ENCODE assay signal across 13 cellular contexts in the genomic region with DNA sequence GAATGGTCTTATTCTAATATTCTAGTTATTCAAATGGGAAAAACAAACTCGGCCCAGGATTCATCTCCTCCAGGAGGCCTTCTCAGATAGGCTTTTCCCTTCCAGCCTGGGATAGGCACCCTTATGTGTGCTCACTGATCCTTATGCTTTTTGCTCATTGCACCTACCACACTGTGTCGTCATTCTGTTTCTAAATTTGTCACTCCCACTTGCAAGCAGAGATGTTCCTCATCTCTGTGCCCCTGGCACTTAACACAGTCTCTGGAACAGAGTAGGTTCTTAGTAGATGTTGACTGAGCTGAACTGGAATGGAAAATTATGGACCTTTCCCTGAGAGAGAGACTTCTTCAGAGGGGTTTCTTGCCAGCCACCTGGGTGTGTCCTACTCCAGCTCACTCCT. TPM values are rescaled to one million over a fixed set of nuclear protein-coding genes. Genes with fewer than 3 reads are reported as not detected.
DNase-seq lines count a peak whose midpoint lies in the region; ATAC-seq and TF ChIP-seq lines count a peak whose summit lies in the region.
"Had no signal": no experiment of that assay in that cellular context is flagged by ENCODE, and none has a peak within 500 bp of the region (broad histone marks: within the 10 kb centered on the region; RNA-seq: fewer than 3 reads in every experiment).

No MANE protein-coding gene starts in this region.

- no peaks in the 10 kb centered on the region for H4K20me1 ChIP-seq in GM23338 (replicated peaks; ENCODE audit: insufficient read depth)

- ATAC-seq in GM23338 (no peak), left lung (peak; percentile 68), body of pancreas (no peak), HG02840 (IDR thresholded peaks at IDR 0.05; ENCODE audit: low FRiP score, unreplicated experiment) (no peak)

- peak overlapping the region; percentile 94 for H2AFZ ChIP-seq in GM23338

- H3K4me3 Mint-ChIP-seq in CD14-positive monocyte (peak overlapping the region; percentile 32 to 68), GM23338 (no peak overlapping the region)
- H3K4me3 Mint-ChIP-seq in T-helper 2 cell treated with Interferon-gamma antibody and Interleukin-4, amounts not matched to agents 5 μg/mL and 100 μg/mL, for 36 hours, result peak overlapping the region; percentile 77

- intact Hi-C loops in CD14-positive monocyte (cut with micrococcal nuclease) (no loop called here), left lung (cut with DNase I) (no loop called here), body of pancreas (cut with DNase I) (no loop called here)

- no peak overlapping the region for H3K4me3 ChIP-seq in GM23338
- H3K4me3 ChIP-seq in left lung, result no peak overlapping the region
- no peak overlapping the region for H3K4me3 ChIP-seq in body of pancreas
- H3K4me3 ChIP-seq: mucosa of descending colon had no signal

- H3K9me3 Mint-ChIP-seq in CD14-positive monocyte, result peaks cover 0 to 2% (median 0%) of the 10 kb centered on the region in 7 donors
- H3K9me3 Mint-ChIP-seq in GM23338, result peaks cover 11% of the 10 kb centered on the region; the same call in 2 of the 3 replicates
- H3K9me3 Mint-ChIP-seq in T-helper 2 cell treated with Interferon-gamma antibody and Interleukin-4, amounts not matched to agents 5 μg/mL and 100 μg/mL, for 36 hours, result peaks cover 42% of the 10 kb centered on the region

- H3K36me3 ChIP-seq in GM23338 (ENCODE audit: insufficient read depth) (no peaks in the 10 kb centered on the region), left lung (no peaks in the 10 kb centered on the region), body of pancreas (replicated peaks in 1 of 2; ENCODE audit: insufficient read depth in 1 of 2, low read depth in 2 of 2) (no peaks in the 10 kb centered on the region)

- H3K36me3 Mint-ChIP-seq in CD14-positive monocyte, result peaks cover 0 to 3% of the 10 kb centered on the region in 2 donors
- H3K36me3 Mint-ChIP-seq in GM23338 (ENCODE audit: low read depth), result peaks cover 7% of the 10 kb centered on the region; the same call in 1 of the 3 replicates
- peaks cover 47% of the 10 kb centered on the region for H3K36me3 Mint-ChIP-seq in T-helper 2 cell treated with Interferon-gamma antibody and Interleukin-4, amounts not matched to agents 5 μg/mL and 100 μg/mL, for 36 hours (ENCODE audit: low read depth)

- H3K9me2 ChIP-seq in GM23338 (ENCODE audit: insufficient read depth), result 0 out of 2 replicates have a peak, but pooled peaks cover 6% of the 10 kb centered on the region

- H3K4me2 ChIP-seq in GM23338, result peak overlapping the region; percentile 77; the same call in 1 of the 2 replicates

- H3K4me1 ChIP-seq in GM23338 (ENCODE audit: insufficient read depth), result peaks cover 16% of the 10 kb centered on the region
- peaks cover 8 to 23% of the 10 kb centered on the region in 2 donors for H3K4me1 ChIP-seq in left lung
- H3K4me1 ChIP-seq in body of pancreas, result peaks cover 11% of the 10 kb centered on the region

- H3K27me3 Mint-ChIP-seq in CD14-positive monocyte (ENCODE audit: low read depth in 3 of 3), result peaks cover 0 to 2% (median 0%) of the 10 kb centered on the region in 3 donors
- H3K27me3 Mint-ChIP-seq in GM23338 (ENCODE audit: insufficient read depth, low read depth, poor library complexity), result peaks cover 4% of the 10 kb centered on the region
- H3K27me3 Mint-ChIP-seq in T-helper 2 cell treated with Interferon-gamma antibody and Interleukin-4, amounts not matched to agents 5 μg/mL and 100 μg/mL, for 36 hours (ENCODE audit: low read depth), result no peaks in the 10 kb centered on the region

- 69% methylated on average over 2 of the region's 2 CpGs for WGBS in body of pancreas, 2 donors

- DNase-seq in CD14-positive monocyte (ENCODE audit: low spot score), result no peak
- DNase-seq in GM23338 (ENCODE audit: low spot score), result no peak
- no peak for DNase-seq in T-helper 2 cell treated with Interferon-gamma antibody and Interleukin-4, amounts not matched to agents 5 μg/mL and 100 μg/mL, for 36 hours (ENCODE audit: low spot score)
- no peak for DNase-seq in left lung
- no peak for DNase-seq in NCI-H82 (lab: John Stamatoyannopoulos, UW)
- DNase-seq in body of pancreas, result no peak
- no peak for DNase-seq in NK-92 (lab: John Stamatoyannopoulos, UW; ENCODE audit: unreplicated experiment)
- DNase-seq: foreskin fibroblast; NCI-H1694 treated with DMSO at 0.1 percent for 48 hours; stimulated activated CD4-positive, alpha-beta T cell treated with anti-CD3 and anti-CD28 coated beads, Interleukin-1b, Interleukin-23, amount 100 ng/mL, for 48 hours; SW 1271 had no signal

- no peak for TF ChIP-seq POLR2A in body of pancreas (IDR thresholded peaks at IDR 0.05)

- no peaks in the 10 kb centered on the region for H3K79me2 ChIP-seq in GM23338 (replicated peaks; ENCODE audit: insufficient read depth)

- TF ChIP-seq CTCF in CD14-positive monocyte (IDR thresholded peaks at IDR 0.05), result no peak
- no peak for TF ChIP-seq CTCF in GM23338 (conservative IDR thresholded peaks at IDR 0.05; ENCODE audit: low read depth in 2 of 2)
- TF ChIP-seq CTCF in left lung (IDR thresholded peaks at IDR 0.05), result no peak
- TF ChIP-seq CTCF in body of pancreas (IDR thresholded peaks at IDR 0.05), result no peak

- H3K27ac ChIP-seq in GM23338 (ENCODE audit: low read depth) (no peak overlapping the region), left lung (no peak overlapping the region), body of pancreas (no peak overlapping the region)

- H3K4me1 Mint-ChIP-seq in CD14-positive monocyte (peaks cover 37% of the 10 kb centered on the region), GM23338 (peaks cover 25% of the 10 kb centered on the region)
- H3K4me1 Mint-ChIP-seq in T-helper 2 cell treated with Interferon-gamma antibody and Interleukin-4, amounts not matched to agents 5 μg/mL and 100 μg/mL, for 36 hours (ENCODE audit: low read depth), result peaks cover 69% of the 10 kb centered on the region

- H3K9me3 ChIP-seq in left lung, result no peaks in the 10 kb centered on the region
- H3K9me3 ChIP-seq in body of pancreas, result no peaks in the 10 kb centered on the region
- H3K9me3 ChIP-seq: mucosa of descending colon had no signal

- peak overlapping the region; percentile 12 to 90 (median 42) for H3K27ac Mint-ChIP-seq in CD14-positive monocyte
- H3K27ac Mint-ChIP-seq in GM23338, result no peak overlapping the region; the same call in 1 of the 2 replicates
- peak overlapping the region; percentile 86 for H3K27ac Mint-ChIP-seq in T-helper 2 cell treated with Interferon-gamma antibody and Interleukin-4, amounts not matched to agents 5 μg/mL and 100 μg/mL, for 36 hours

- no peaks in the 10 kb centered on the region for H3F3A ChIP-seq in GM23338 (replicated peaks; ENCODE audit: low read depth)

- H3K27me3 ChIP-seq in GM23338 (ENCODE audit: insufficient read depth), result no peaks in the 10 kb centered on the region
- H3K27me3 ChIP-seq in left lung, result no peaks in the 10 kb centered on the region
- no peaks in the 10 kb centered on the region for H3K27me3 ChIP-seq in body of pancreas

TF ChIP-seq in GM23338, 12 proteins besides CTCF, POLR2A, EP300 and RAD21 (continues in another document):
- no peak for TF ChIP-seq NANOG (IDR thresholded peaks at IDR 0.05; ENCODE audit: borderline replicate concordance)

RNA-seq across cellular contexts. Expression of gene SPG11, which starts 18.7 kb away (rescaled TPM):
- 10 to 100 TPM; 26.4 to 50.4 TPM for polyA plus RNA-seq in CD14-positive monocyte
- 35.7 and 42.2 TPM in 2 replicates for total RNA-seq in GM23338 (2014; rRNA removed; shearing (Covaris generic))
- 23.3 and 23.9 TPM in 2 replicates for polyA plus RNA-seq in GM23338 (2016; fragmentation: Nextera tagmentation; extraction: Ambion mirVana)
- 10 to 100 TPM; 72.6 to 92.5 TPM for total RNA-seq in left lung
- total RNA-seq in body of pancreas, result 100 to 1,000 TPM in 1 of 2 donors, 10 to 100 TPM in 1; 40.5 to 115 TPM

RNA-seq across cellular contexts. Expression of gene PATL2, which starts 28.9 kb away (rescaled TPM):
- polyA plus RNA-seq in CD14-positive monocyte (1 to 10 TPM; 1.8 to 1.9 TPM), GM23338 (2016; fragmentation: Nextera tagmentation; extraction: Ambion mirVana) (0.10 and 0.19 TPM in 2 replicates)
- 0.35 TPM in 1 of 2 replicates, not detected in the other for total RNA-seq in GM23338 (2014; rRNA removed; shearing (Covaris generic))
- total RNA-seq in left lung (1 to 10 TPM; 1.7 to 3.8 TPM), body of pancreas (1 to 10 TPM; 1.0 to 1.6 TPM)

RNA-seq across cellular contexts. Expression of gene B2M, which starts 29.1 kb away (rescaled TPM):
- polyA plus RNA-seq in CD14-positive monocyte (over 10,000 TPM; 28,259 to 28,278 TPM), GM23338 (2016; fragmentation: Nextera tagmentation; extraction: Ambion mirVana) (180 and 191 TPM in 2 replicates)
- 167 and 183 TPM in 2 replicates for total RNA-seq in GM23338 (2014; rRNA removed; shearing (Covaris generic))
- total RNA-seq in left lung (1,000 to 10,000 TPM; 4,127 to 5,072 TPM), body of pancreas (100 to 1,000 TPM; 774 to 835 TPM)

RNA-seq across cellular contexts. Expression of gene TRIM69, which starts 54.1 kb away (rescaled TPM):
- 10 to 100 TPM; 15.8 to 18.2 TPM for polyA plus RNA-seq in CD14-positive monocyte
- total RNA-seq in GM23338 (2014; rRNA removed; shearing (Covaris generic)), result 7.0 and 8.3 TPM in 2 replicates
- polyA plus RNA-seq in GM23338 (2016; fragmentation: Nextera tagmentation; extraction: Ambion mirVana), result 3.5 and 4.3 TPM in 2 replicates
- total RNA-seq in left lung, result 10 to 100 TPM; 26.6 to 30.8 TPM
- total RNA-seq in body of pancreas, result 1 to 10 TPM; 2.6 to 2.9 TPM

Comparison
In these comparisons a context has a peak if more than half of its experiments do, and no peak if none do; other contexts are left out.
1. RNA of gene B2M, which starts 29.1 kb away (total RNA-seq): 4,127 to 5,072 TPM in left lung; 774 to 835 TPM in body of pancreas and 167 to 183 TPM in GM23338; every median in the first group is over 4 times any median in the second.